ENCODE assay signal across 1 cellular context in the genomic region with DNA sequence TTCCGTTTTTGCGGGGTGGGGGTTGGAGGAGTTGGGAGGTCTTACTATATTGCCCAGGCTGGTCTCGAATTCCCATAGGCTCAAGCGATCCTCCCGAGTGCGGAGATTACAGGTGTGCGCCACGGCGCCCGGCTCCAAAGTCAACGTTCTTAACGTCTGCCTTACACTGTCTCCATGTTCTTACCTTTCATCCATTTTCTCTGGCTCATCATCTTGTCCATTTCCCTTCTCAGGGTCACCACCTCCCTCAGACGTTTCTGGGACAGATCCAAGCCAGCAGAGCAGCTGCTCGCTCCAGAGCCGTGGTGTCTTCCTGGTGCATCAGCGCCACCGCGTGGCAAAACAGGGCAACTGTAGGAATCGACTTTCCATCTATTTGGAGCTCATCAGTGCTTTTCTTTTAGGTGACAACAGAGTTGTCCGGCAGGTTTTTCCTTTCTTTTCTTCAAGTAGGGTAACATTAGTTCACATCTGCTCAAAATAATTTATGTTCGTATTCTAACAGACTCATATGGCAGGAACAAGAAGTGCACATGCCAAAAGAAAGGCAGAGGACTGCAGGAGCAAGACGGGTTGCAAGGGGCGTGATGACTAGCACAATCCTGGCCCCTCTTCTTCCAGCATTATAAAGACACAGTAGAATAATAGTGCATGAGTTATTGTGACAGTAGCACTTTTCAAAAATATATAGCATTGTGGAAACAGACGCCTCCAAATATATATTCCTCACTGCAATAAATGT.
A peak's percentile ranks its signal among the peaks of the same experiment; 100 is the strongest.
TF ChIP-seq lines count a peak whose summit lies in the region.

No MANE protein-coding gene starts in this region.

TF ChIP-seq in HEK293, 187 proteins besides CTCF, POLR2A, EP300 and RAD21 (continued from another document):
- 0 out of 2 replicates have a peak, but pooled peaks have one; percentile 23 for TF ChIP-seq SP7 (tag by site-specific recombination; IDR thresholded peaks at IDR 0.05)
- TF ChIP-seq ZNF394 (tag by site-specific recombination; IDR thresholded peaks at IDR 0.05; ENCODE audit: borderline replicate concordance), result peak; percentile 33; the same call in 1 of the 2 replicates
- TF ChIP-seq ZBTB17 (tag by site-specific recombination; IDR thresholded peaks at IDR 0.05), result peak; percentile 96
